ENCODE assay signal across 1 cellular context in the genomic region with DNA sequence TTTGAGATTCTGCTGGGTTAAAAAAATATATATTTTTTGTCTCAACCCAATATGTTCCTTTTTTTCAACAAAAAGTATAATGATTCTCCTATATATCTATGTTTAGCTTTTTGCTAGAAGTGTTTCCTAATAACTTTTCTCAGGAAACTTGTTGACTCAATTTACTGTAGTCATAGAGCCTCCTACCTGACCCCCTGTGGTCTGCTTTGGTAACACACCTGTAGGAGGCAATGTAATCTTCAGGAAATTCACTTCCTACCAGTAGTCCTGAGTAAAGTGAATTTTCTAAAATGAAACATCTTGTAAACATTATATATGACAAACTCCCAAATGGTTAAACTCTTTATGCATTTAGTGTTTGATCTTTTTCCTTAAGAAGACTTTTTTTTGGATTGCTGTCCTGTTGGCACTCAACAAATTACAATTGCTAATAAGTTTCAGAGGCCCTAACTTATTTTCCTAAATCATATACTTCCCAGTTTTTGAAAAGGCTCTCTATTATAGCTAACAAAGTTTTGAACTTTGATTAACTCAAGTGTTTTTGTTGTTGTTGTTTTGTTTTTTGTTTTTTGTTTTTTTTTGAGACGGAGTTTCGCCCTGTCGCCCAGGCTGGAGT.
TF ChIP-seq lines count a peak whose summit lies in the region.

No MANE protein-coding gene starts in this region.

TF ChIP-seq in GM23338, 12 proteins besides CTCF, POLR2A, EP300 and RAD21 (continued from another document):
- TF ChIP-seq, protein P1, sequence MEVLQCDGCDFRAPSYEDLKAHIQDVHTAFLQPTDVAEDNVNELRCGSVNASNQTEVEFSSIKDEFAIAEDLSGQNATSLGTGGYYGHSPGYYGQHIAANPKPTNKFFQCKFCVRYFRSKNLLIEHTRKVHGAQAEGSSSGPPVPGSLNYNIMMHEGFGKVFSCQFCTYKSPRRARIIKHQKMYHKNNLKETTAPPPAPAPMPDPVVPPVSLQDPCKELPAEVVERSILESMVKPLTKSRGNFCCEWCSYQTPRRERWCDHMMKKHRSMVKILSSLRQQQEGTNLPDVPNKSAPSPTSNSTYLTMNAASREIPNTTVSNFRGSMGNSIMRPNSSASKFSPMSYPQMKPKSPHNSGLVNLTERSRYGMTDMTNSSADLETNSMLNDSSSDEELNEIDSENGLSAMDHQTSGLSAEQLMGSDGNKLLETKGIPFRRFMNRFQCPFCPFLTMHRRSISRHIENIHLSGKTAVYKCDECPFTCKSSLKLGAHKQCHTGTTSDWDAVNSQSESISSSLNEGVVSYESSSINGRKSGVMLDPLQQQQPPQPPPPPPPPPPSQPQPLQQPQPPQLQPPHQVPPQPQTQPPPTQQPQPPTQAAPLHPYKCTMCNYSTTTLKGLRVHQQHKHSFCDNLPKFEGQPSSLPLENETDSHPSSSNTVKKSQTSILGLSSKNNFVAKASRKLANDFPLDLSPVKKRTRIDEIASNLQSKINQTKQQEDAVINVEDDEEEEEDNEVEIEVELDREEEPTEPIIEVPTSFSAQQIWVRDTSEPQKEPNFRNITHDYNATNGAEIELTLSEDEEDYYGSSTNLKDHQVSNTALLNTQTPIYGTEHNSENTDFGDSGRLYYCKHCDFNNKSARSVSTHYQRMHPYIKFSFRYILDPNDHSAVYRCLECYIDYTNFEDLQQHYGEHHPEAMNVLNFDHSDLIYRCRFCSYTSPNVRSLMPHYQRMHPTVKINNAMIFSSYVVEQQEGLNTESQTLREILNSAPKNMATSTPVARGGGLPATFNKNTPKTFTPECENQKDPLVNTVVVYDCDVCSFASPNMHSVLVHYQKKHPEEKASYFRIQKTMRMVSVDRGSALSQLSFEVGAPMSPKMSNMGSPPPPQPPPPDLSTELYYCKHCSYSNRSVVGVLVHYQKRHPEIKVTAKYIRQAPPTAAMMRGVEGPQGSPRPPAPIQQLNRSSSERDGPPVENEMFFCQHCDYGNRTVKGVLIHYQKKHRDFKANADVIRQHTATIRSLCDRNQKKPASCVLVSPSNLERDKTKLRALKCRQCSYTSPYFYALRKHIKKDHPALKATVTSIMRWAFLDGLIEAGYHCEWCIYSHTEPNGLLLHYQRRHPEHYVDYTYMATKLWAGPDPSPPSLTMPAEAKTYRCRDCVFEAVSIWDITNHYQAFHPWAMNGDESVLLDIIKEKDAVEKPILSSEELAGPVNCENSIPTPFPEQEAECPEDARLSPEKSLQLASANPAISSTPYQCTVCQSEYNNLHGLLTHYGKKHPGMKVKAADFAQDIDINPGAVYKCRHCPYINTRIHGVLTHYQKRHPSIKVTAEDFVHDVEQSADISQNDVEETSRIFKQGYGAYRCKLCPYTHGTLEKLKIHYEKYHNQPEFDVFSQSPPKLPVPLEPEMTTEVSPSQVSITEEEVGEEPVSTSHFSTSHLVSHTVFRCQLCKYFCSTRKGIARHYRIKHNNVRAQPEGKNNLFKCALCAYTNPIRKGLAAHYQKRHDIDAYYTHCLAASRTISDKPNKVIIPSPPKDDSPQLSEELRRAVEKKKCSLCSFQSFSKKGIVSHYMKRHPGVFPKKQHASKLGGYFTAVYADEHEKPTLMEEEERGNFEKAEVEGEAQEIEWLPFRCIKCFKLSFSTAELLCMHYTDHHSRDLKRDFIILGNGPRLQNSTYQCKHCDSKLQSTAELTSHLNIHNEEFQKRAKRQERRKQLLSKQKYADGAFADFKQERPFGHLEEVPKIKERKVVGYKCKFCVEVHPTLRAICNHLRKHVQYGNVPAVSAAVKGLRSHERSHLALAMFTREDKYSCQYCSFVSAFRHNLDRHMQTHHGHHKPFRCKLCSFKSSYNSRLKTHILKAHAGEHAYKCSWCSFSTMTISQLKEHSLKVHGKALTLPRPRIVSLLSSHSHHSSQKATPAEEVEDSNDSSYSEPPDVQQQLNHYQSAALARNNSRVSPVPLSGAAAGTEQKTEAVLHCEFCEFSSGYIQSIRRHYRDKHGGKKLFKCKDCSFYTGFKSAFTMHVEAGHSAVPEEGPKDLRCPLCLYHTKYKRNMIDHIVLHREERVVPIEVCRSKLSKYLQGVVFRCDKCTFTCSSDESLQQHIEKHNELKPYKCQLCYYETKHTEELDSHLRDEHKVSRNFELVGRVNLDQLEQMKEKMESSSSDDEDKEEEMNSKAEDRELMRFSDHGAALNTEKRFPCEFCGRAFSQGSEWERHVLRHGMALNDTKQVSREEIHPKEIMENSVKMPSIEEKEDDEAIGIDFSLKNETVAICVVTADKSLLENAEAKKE (CRISPR knock-in tag; IDR thresholded peaks at IDR 0.05) = no peak
- TF ChIP-seq STAT1 (IDR thresholded peaks at IDR 0.05; ENCODE audit: unreplicated experiment) (no peak), ZNF114 (CRISPR knock-in tag; IDR thresholded peaks at IDR 0.05) (no peak), EZH2 (IDR thresholded peaks at IDR 0.05; ENCODE audit: low read depth, unreplicated experiment) (no peak), REST (IDR thresholded peaks at IDR 0.05; ENCODE audit: unreplicated experiment) (no peak)
